In the genomic region with DNA sequence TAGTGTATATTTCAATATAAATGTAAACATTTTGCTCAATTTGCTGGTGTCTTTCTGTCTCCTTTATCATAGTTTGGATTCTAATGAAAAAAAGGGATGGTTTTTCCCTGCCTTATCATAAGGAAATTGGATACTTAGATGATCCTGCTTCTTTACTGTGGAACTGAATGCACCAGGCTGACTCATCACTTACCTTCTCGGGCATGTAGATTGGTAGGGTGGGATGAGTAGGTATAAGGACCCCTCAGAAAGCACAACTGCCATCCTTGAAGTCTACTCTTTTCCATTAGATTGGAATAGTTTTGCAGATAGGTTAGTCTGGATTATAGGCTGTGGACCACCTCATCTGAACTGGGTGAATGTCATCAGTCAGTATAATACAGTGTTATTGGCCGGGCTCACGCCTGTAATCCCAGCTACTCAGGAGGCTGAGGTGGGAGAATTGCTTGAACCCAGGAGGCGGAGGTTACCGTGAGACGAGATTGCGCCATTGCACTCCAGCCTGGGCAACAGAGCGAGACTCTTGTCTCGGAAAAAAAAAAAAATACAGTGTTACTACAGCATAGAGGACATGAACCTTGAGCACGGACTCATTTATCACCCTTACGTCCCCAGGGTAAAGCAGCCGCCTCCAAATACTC, we compare ENCODE assay signal across 19 cellular contexts. TPM values are rescaled to one million over a fixed set of nuclear protein-coding genes. Genes with fewer than 3 reads are reported as not detected.
A peak's percentile ranks its signal among the peaks of the same experiment; 100 is the strongest.
DNase-seq lines count a peak whose midpoint lies in the region; ATAC-seq, FAIRE-seq and TF ChIP-seq lines count a peak whose summit lies in the region.
"Had no signal": no experiment of that assay in that cellular context is flagged by ENCODE, and none has a peak within 500 bp of the region (broad histone marks: within the 10 kb centered on the region; RNA-seq: fewer than 3 reads in every experiment).

No MANE protein-coding gene starts in this region.

- no peak overlapping the region for H2BK120ac ChIP-seq in H1 (replicated peaks; ENCODE audit: low read depth, low read length)

- peak overlapping the region; percentile 36 for H3K27ac ChIP-seq in ACC112 (ENCODE audit: low read depth, low read length)
- H3K27ac ChIP-seq in H1 (ENCODE audit: low read depth, low read length), result no peak overlapping the region
- peak overlapping the region; percentile 85 for H3K27ac ChIP-seq in neural progenitor cell
- H3K27ac ChIP-seq: left lung had no signal

- H4K8ac ChIP-seq in H1 (ENCODE audit: extremely low read depth, insufficient read depth, low read length), result no peak overlapping the region

- ATAC-seq in HG03378 (IDR thresholded peaks at IDR 0.05; ENCODE audit: unreplicated experiment) (no peak), HG03439 (IDR thresholded peaks at IDR 0.05; ENCODE audit: unreplicated experiment) (no peak)
- ATAC-seq: activated CD4-positive, CD25-positive, alpha-beta regulatory T cell treated with anti-CD3 and anti-CD28 coated beads, Interleukin-2, amount 50 U/mL, for 24 hours had no signal

- H3K9me3 ChIP-seq in H1 (ENCODE audit: insufficient read depth in 2 of 2, low read depth in 1 of 2, low read length in 1 of 2) (no peaks in the 10 kb centered on the region), neural progenitor cell (ENCODE audit: low read depth) (no peaks in the 10 kb centered on the region)
- H3K9me3 ChIP-seq: left lung had no signal

- TF ChIP-seq EP300 in H1 (IDR thresholded peaks at IDR 0.05; ENCODE audit: borderline replicate concordance in 1 of 2, low read depth in 2 of 2, low read length in 2 of 2), result no peak

- peak overlapping the region; percentile 21 for H3K27ac Mint-ChIP-seq in neural progenitor cell
- H3K27ac Mint-ChIP-seq: activated naive CD8-positive, alpha-beta T cell treated with anti-CD3 and anti-CD28 coated beads, Interleukin-2, amount 10 ng/mL, durations not matched to agents 7 days and 5 days; T-helper 2 cell treated with Interferon-gamma antibody and Interleukin-4, amounts not matched to agents 5 μg/mL and 100 μg/mL, for 36 hours had no signal

- CTCF ChIA-PET in H1 (lab: Charles Lee; ENCODE audit: partially characterized antibody), result interaction anchor here (0.6 to 2.8 kb wide), 8 partner anchors 10 to 55 kb away, joined by 3 to 24 read pairs (median 7); a partner anchor contains a TSS

- H3K56ac ChIP-seq in H1 (replicated peaks; ENCODE audit: insufficient read length, low read depth, low read length), result no peak overlapping the region

- H3F3A ChIP-seq in neural progenitor cell (ENCODE audit: low read depth), result peaks cover 48% of the 10 kb centered on the region

- H2AFZ ChIP-seq in ACC112 (ENCODE audit: low read length, unreplicated experiment), result no peak overlapping the region
- H2AFZ ChIP-seq in H1 (ENCODE audit: low read length), result no peak overlapping the region
- H2AFZ ChIP-seq in neural progenitor cell (replicated peaks), result no peak overlapping the region

- TF ChIP-seq POLR2A in GM12892 (IDR thresholded peaks at IDR 0.05; ENCODE audit: low read depth, low read length), result 0 out of 2 replicates have a peak, but pooled peaks have one; percentile 5
- TF ChIP-seq POLR2A in H1 (IDR thresholded peaks at IDR 0.05; ENCODE audit: control extremely low read depth in 1 of 2, low read depth in 2 of 2, low read length in 2 of 2), result no peak; a peak in 1 of 3 replicates

- peaks cover 5% of the 10 kb centered on the region for H3K79me2 ChIP-seq in ACC112 (ENCODE audit: control insufficient read depth, insufficient read depth, low read length, unreplicated experiment)
- H3K79me2 ChIP-seq in H1 (ENCODE audit: control insufficient read depth in 1 of 2, insufficient read depth in 2 of 2, low read length in 2 of 2), result no peaks in the 10 kb centered on the region
- peaks cover 9% of the 10 kb centered on the region for H3K79me2 ChIP-seq in neural progenitor cell (ENCODE audit: low read depth)

- H3K9me3 Mint-ChIP-seq in neural progenitor cell, result no peaks in the 10 kb centered on the region
- H3K9me3 Mint-ChIP-seq: activated naive CD8-positive, alpha-beta T cell treated with anti-CD3 and anti-CD28 coated beads, Interleukin-2, amount 10 ng/mL, durations not matched to agents 7 days and 5 days; central memory CD8-positive, alpha-beta T cell; T-helper 2 cell treated with Interferon-gamma antibody and Interleukin-4, amounts not matched to agents 5 μg/mL and 100 μg/mL, for 36 hours had no signal

- H3K4me1 ChIP-seq in ACC112 (ENCODE audit: control insufficient read depth, insufficient read depth, low read length, unreplicated experiment), result peaks cover 41% of the 10 kb centered on the region
- H3K4me1 ChIP-seq in H1 (replicated peaks in 1 of 4; ENCODE audit: control insufficient read depth in 3 of 4, insufficient read depth in 4 of 4, low read length in 3 of 4), result no peaks in the 10 kb centered on the region
- H3K4me1 ChIP-seq in neural progenitor cell, result peaks cover 35% of the 10 kb centered on the region

- POLR2A ChIA-PET in H1 (lab: Charles Lee; ENCODE audit: partially characterized antibody), result interaction anchor here (1.1 to 4.3 kb wide), 7 partner anchors 8 to 409 kb away, joined by 3 to 35 read pairs (median 5); a partner anchor contains a TSS

- H3K4me3 Mint-ChIP-seq in neural progenitor cell, result no peak overlapping the region
- H3K4me3 Mint-ChIP-seq: activated naive CD8-positive, alpha-beta T cell treated with anti-CD3 and anti-CD28 coated beads, Interleukin-2, amount 10 ng/mL, durations not matched to agents 7 days and 5 days; central memory CD8-positive, alpha-beta T cell; T-helper 2 cell treated with Interferon-gamma antibody and Interleukin-4, amounts not matched to agents 5 μg/mL and 100 μg/mL, for 36 hours had no signal

- no peak overlapping the region for H2AK5ac ChIP-seq in H1 (ENCODE audit: low read depth, low read length)

- H4K20me1 ChIP-seq in H1 (replicated peaks in 1 of 2; ENCODE audit: control insufficient read depth in 1 of 2, insufficient read depth in 2 of 2, low read length in 2 of 2), result peaks cover 0 to 3% of the 10 kb centered on the region in 2 experiments
- H4K20me1 ChIP-seq in neural progenitor cell (ENCODE audit: low read depth), result peaks cover 56% of the 10 kb centered on the region

- no peak overlapping the region for H4K91ac ChIP-seq in H1 (replicated peaks; ENCODE audit: insufficient read length, low read length)

- 91% methylated on average over 12 of the region's 12 CpGs; no CpG with 5 or more reads in 1 of the 2 experiments for WGBS in H1 (ENCODE audit: extremely low coverage in 1 of 2, insufficient coverage in 1 of 2, insufficient read length in 1 of 2, insufficient replicate concordance in 2 of 2, low coverage in 1 of 2, low lambda C conversion rate in 2 of 2, missing lambda C conversion rate in 1 of 2), 2 experiments

- DNase-seq in GM12892 (ENCODE audit: insufficient read length) (no peak), H1 (ENCODE audit: low read depth in 1 of 2, low spot score in 2 of 2) (no peak), neural progenitor cell (ENCODE audit: low spot score) (no peak), HCEC 1CT (no peak), glomerular visceral epithelial cell (ENCODE audit: extremely low spot score) (no peak)
- DNase-seq: activated naive CD8-positive, alpha-beta T cell treated with anti-CD3 and anti-CD28 coated beads, Interleukin-2, amount 10 ng/mL, durations not matched to agents 7 days and 5 days; AML-193; GF-D8; left lung; NCI-H1694 treated with DMSO at 0.1 percent for 48 hours; NCI-H226 had no signal

- H3K27me3 ChIP-seq in ACC112 (ENCODE audit: insufficient read depth, low read length), result no peaks in the 10 kb centered on the region
- H3K27me3 ChIP-seq in H1 (replicated peaks in 1 of 4; ENCODE audit: control insufficient read depth in 3 of 4, extremely low read depth in 1 of 4, insufficient read depth in 3 of 4, low read length in 3 of 4), result no peaks in the 10 kb centered on the region
- no peaks in the 10 kb centered on the region for H3K27me3 ChIP-seq in neural progenitor cell
- H3K27me3 ChIP-seq: left lung had no signal

- no peak overlapping the region for H3K14ac ChIP-seq in H1 (ENCODE audit: insufficient read length)

- no peak overlapping the region for H3K4me2 ChIP-seq in H1 (ENCODE audit: insufficient read depth in 1 of 2, low read depth in 2 of 2, low read length in 2 of 2)
- peak overlapping the region; percentile 64 for H3K4me2 ChIP-seq in neural progenitor cell

- H3K36me3 Mint-ChIP-seq in neural progenitor cell, result peaks cover 5% of the 10 kb centered on the region

- no peak overlapping the region for H2BK5ac ChIP-seq in H1 (ENCODE audit: low read depth, low read length)

- H3K4me3 ChIP-seq in ACC112 (ENCODE audit: low read depth, low read length), result no peak overlapping the region
- H3K4me3 ChIP-seq in H1 (ENCODE audit: extremely low read depth in 1 of 4, insufficient read depth in 2 of 4, low read depth in 3 of 4, low read length in 4 of 4), result no peak overlapping the region
- no peak overlapping the region for H3K4me3 ChIP-seq in neural progenitor cell
- H3K4me3 ChIP-seq: left lung had no signal

- H3K79me1 ChIP-seq in H1 (ENCODE audit: low read depth, low read length), result no peaks in the 10 kb centered on the region; the same call in 1 of the 2 replicates

- TF ChIP-seq CTCF in H1 (IDR thresholded peaks at IDR 0.05; ENCODE audit: control extremely low read depth in 1 of 3, insufficient read depth in 1 of 3, low read depth in 1 of 3, low read length in 3 of 3) (no peak), neural progenitor cell (IDR thresholded peaks at IDR 0.05) (no peak)

- TF ChIP-seq RAD21 in H1 (IDR thresholded peaks at IDR 0.05 in 1 of 2, conservative IDR thresholded peaks at IDR 0.05 in 1 of 2; ENCODE audit: low read depth in 2 of 2, low read length in 2 of 2), result no peak

- H2BK15ac ChIP-seq in H1 (ENCODE audit: low read length), result no peak overlapping the region

- no peak overlapping the region for H2BK12ac ChIP-seq in H1 (ENCODE audit: low read depth, low read length)

- H3K23me2 ChIP-seq in H1 (ENCODE audit: low read depth, low read length), result no peaks in the 10 kb centered on the region

- peaks cover 17% of the 10 kb centered on the region for H3K4me1 Mint-ChIP-seq in neural progenitor cell
- H3K4me1 Mint-ChIP-seq: central memory CD8-positive, alpha-beta T cell had no signal

- H4K5ac ChIP-seq in H1 (ENCODE audit: insufficient read length, low read depth, low read length), result no peak overlapping the region

- H3K36me3 ChIP-seq in ACC112 (ENCODE audit: insufficient read depth, low read length) (peaks cover 21% of the 10 kb centered on the region), H1 (ENCODE audit: control insufficient read depth in 2 of 4, insufficient read depth in 4 of 4, low read length in 3 of 4) (peaks cover 6 to 46% (median 23%) of the 10 kb centered on the region in 4 experiments; a peak in 6 of 8 replicates), neural progenitor cell (peaks cover 8% of the 10 kb centered on the region)

- peaks cover 5% of the 10 kb centered on the region for H3K27me3 Mint-ChIP-seq in neural progenitor cell (ENCODE audit: insufficient read depth, low read depth)
- H3K27me3 Mint-ChIP-seq: activated naive CD8-positive, alpha-beta T cell treated with anti-CD3 and anti-CD28 coated beads, Interleukin-2, amount 10 ng/mL, durations not matched to agents 7 days and 5 days; central memory CD8-positive, alpha-beta T cell had no signal

- no peak overlapping the region for H2BK20ac ChIP-seq in H1 (ENCODE audit: low read length)

- H3K4ac ChIP-seq in H1 (replicated peaks; ENCODE audit: insufficient read length, low read depth, low read length), result no peak overlapping the region

- H3K18ac ChIP-seq in H1 (ENCODE audit: extremely low read depth, low read length), result no peak overlapping the region

- H3K9ac ChIP-seq in H1 (replicated peaks in 1 of 4; ENCODE audit: extremely low read depth in 1 of 4, low read depth in 3 of 4, low read length in 3 of 4) (no peak overlapping the region), neural progenitor cell (no peak overlapping the region)

- no peak overlapping the region for H3K23ac ChIP-seq in H1 (ENCODE audit: insufficient read length)

- no peak for FAIRE-seq in GM12892 (lab: Jason Lieb, UNC)
- FAIRE-seq in H1 (lab: Jason Lieb, UNC), result no peak
- FAIRE-seq: D721Med, H54 had no signal

RNA-seq across cellular contexts. Expression of a gene that starts 7.4 kb away (rescaled TPM):
- 13.6 TPM for polyA plus RNA-seq in GM12892 (2012; ENCODE audit: missing spikeins)
- total RNA-seq in H1 (2021; fragmentation: NEBNext Ultra II Directional; extraction: Animal tissue kit (Norgen Biotek cat#: 25700)), result 14.6 and 18.5 TPM in 2 replicates
- polyA plus RNA-seq in H1 (2011; rRNA removed), result 21.1 and 26.7 TPM in 2 replicates
- 15.5 TPM for polyA plus RNA-seq in H1 (2011; cell fraction: cytosol; rRNA removed)
- polyA plus RNA-seq in H1 (2011; cell fraction: nucleus; rRNA removed), result 85.9 TPM
- 13.3 to 18.4 TPM (median 14.8 TPM) in 4 replicates for polyA plus RNA-seq in H1 (2012, experiment 1 of 2)
- 12.4 TPM for polyA plus RNA-seq in H1 (2012, experiment 2 of 2)
- polyA plus RNA-seq in H1 (2013, experiment 1 of 2), result 15.5 TPM
- 14.7 TPM for polyA plus RNA-seq in H1 (2013, experiment 2 of 2)
- 27.2 and 33.9 TPM in 2 replicates for polyA minus RNA-seq in H1 (2011; rRNA and poly(A)+ RNA removed)
- 12.8 TPM for polyA minus RNA-seq in H1 (2011; cell fraction: cytosol; rRNA and poly(A)+ RNA removed)
- polyA minus RNA-seq in H1 (2011; cell fraction: nucleus; rRNA and poly(A)+ RNA removed), result 35.6 TPM
- 13.3 and 20.5 TPM in 2 replicates for total RNA-seq in neural progenitor cell (ENCODE audit: low replicate concordance)

RNA-seq across cellular contexts. Expression of a gene that starts 27.0 kb away (rescaled TPM):
- 22.2 TPM for polyA plus RNA-seq in GM12892 (2012; ENCODE audit: missing spikeins)
- total RNA-seq in H1 (2021; fragmentation: NEBNext Ultra II Directional; extraction: Animal tissue kit (Norgen Biotek cat#: 25700)), result 151 and 161 TPM in 2 replicates
- polyA plus RNA-seq in H1 (2011; rRNA removed), result 26.2 and 38.2 TPM in 2 replicates
- polyA plus RNA-seq in H1 (2011; cell fraction: cytosol; rRNA removed), result 38.1 TPM
- polyA plus RNA-seq in H1 (2011; cell fraction: nucleus; rRNA removed), result 26.6 TPM
- polyA plus RNA-seq in H1 (2012, experiment 1 of 2), result 59.5 to 77.0 TPM (median 64.7 TPM) in 4 replicates
- 19.8 TPM for polyA plus RNA-seq in H1 (2012, experiment 2 of 2)
- 66.1 TPM for polyA plus RNA-seq in H1 (2013, experiment 1 of 2)
- 68.8 TPM for polyA plus RNA-seq in H1 (2013, experiment 2 of 2)
- 256 and 265 TPM in 2 replicates for polyA minus RNA-seq in H1 (2011; rRNA and poly(A)+ RNA removed)
- 130 TPM for polyA minus RNA-seq in H1 (2011; cell fraction: cytosol; rRNA and poly(A)+ RNA removed)
- polyA minus RNA-seq in H1 (2011; cell fraction: nucleus; rRNA and poly(A)+ RNA removed), result 53.9 TPM
- 161 and 203 TPM in 2 replicates for total RNA-seq in neural progenitor cell (ENCODE audit: low replicate concordance)

RNA-seq across cellular contexts. Expression of a gene that starts 28.0 kb away (rescaled TPM):
- polyA plus RNA-seq in GM12892 (2012; ENCODE audit: missing spikeins), result 4.5 TPM
- 300 and 301 TPM in 2 replicates for total RNA-seq in H1 (2021; fragmentation: NEBNext Ultra II Directional; extraction: Animal tissue kit (Norgen Biotek cat#: 25700))
- polyA plus RNA-seq in H1 (2011; rRNA removed), result 140 and 150 TPM in 2 replicates
- 178 TPM for polyA plus RNA-seq in H1 (2011; cell fraction: cytosol; rRNA removed)
- polyA plus RNA-seq in H1 (2011; cell fraction: nucleus; rRNA removed), result 132 TPM
- polyA plus RNA-seq in H1 (2012, experiment 1 of 2), result 186 to 274 TPM (median 201 TPM) in 4 replicates
- 415 TPM for polyA plus RNA-seq in H1 (2012, experiment 2 of 2)
- 193 TPM for polyA plus RNA-seq in H1 (2013, experiment 1 of 2)
- polyA plus RNA-seq in H1 (2013, experiment 2 of 2), result 186 TPM
- 97.7 and 118 TPM in 2 replicates for polyA minus RNA-seq in H1 (2011; rRNA and poly(A)+ RNA removed)
- polyA minus RNA-seq in H1 (2011; cell fraction: cytosol; rRNA and poly(A)+ RNA removed), result 36.1 TPM
- polyA minus RNA-seq in H1 (2011; cell fraction: nucleus; rRNA and poly(A)+ RNA removed), result 59.7 TPM
- total RNA-seq in neural progenitor cell (ENCODE audit: low replicate concordance), result 24.5 and 34.0 TPM in 2 replicates
